In the genomic region with DNA sequence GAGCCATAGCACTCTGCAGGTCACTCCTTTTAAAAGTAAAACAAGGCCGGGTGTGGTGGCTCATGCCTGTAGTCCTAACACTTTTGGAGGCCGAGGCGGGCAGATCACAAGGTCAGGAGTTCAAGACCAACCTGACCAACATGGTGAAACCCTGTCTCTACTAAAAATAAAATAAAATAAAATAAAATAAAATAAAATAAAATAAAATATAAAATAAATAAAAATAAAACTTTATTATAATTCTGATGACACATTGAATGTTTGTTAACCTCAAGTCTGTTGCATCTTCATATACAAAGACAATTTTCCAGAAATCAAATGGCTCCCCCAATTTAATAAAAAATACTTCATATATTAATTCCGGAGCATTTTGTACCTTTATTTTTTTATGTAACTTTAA, we compare ENCODE assay signal across 3 cellular contexts. TPM values are rescaled to one million over a fixed set of nuclear protein-coding genes. Genes with fewer than 3 reads are reported as not detected.
"Had no signal": no experiment of that assay in that cellular context is flagged by ENCODE, and none has a peak within 500 bp of the region (broad histone marks: within the 10 kb centered on the region; RNA-seq: fewer than 3 reads in every experiment).

No MANE protein-coding gene starts in this region.

RNA-seq across cellular contexts. Expression of a gene that starts 32.0 kb away (rescaled TPM):
- total RNA-seq: HepG2, HT-29, HT1080 had no signal
